In the genomic region with DNA sequence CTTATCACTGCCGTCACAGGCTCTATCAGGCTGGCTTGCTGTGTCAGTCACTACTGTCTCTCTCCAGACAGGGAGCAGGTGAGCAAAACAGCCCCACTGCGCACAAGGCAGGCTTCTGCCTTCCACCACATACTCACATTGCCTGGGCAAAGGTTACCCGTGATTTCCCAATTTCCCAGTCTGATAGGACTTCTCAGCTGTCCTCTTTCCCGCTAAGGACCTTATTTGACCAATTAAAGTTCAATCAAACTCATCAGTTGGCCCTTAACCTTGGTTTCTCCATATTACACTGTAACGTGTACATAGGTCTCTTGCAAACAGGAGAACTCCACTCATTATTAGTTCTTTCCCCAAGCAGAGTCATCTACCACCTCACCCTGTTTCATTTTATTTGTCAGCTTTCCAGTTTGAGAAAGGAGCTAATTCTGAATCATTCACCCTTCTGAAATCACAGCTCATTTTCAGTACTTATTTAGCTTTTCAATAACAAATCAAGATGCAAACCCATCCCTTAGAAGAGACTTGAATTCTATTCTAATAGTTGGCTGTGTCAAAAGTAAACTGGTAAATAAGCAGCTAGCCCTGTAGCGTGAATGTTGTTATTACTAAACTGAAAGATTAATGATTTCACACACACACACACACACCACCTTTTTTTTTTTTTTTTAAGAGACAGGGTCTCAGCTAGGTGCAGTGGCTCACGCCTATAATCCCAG, we compare ENCODE assay signal across 2 cellular contexts.
A peak's percentile ranks its signal among the peaks of the same experiment; 100 is the strongest.
TF ChIP-seq lines count a peak whose summit lies in the region.

No MANE protein-coding gene starts in this region.

TF ChIP-seq in liver, 16 proteins besides CTCF, POLR2A, EP300 and RAD21 (continued from another document):
- TF ChIP-seq, protein P1, sequence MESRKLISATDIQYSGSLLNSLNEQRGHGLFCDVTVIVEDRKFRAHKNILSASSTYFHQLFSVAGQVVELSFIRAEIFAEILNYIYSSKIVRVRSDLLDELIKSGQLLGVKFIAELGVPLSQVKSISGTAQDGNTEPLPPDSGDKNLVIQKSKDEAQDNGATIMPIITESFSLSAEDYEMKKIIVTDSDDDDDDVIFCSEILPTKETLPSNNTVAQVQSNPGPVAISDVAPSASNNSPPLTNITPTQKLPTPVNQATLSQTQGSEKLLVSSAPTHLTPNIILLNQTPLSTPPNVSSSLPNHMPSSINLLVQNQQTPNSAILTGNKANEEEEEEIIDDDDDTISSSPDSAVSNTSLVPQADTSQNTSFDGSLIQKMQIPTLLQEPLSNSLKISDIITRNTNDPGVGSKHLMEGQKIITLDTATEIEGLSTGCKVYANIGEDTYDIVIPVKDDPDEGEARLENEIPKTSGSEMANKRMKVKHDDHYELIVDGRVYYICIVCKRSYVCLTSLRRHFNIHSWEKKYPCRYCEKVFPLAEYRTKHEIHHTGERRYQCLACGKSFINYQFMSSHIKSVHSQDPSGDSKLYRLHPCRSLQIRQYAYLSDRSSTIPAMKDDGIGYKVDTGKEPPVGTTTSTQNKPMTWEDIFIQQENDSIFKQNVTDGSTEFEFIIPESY (IDR thresholded peaks at IDR 0.05) = peak; percentile 94
- TF ChIP-seq GABPA (IDR thresholded peaks at IDR 0.05 in 1 of 2, conservative IDR thresholded peaks at IDR 0.05 in 1 of 2) (peak in 1 of 2 donors; percentile 63), HNF4G (IDR thresholded peaks at IDR 0.05) (peak; percentile 93), TAF1 (conservative IDR thresholded peaks at IDR 0.05) (no peak), NR2F2 (IDR thresholded peaks at IDR 0.05) (peak; percentile 56), SP1 (IDR thresholded peaks at IDR 0.05) (peak; percentile 96), MAX (IDR thresholded peaks at IDR 0.05) (peak; percentile 91), RXRA (IDR thresholded peaks at IDR 0.05) (peak; percentile 95 to 99)
- TF ChIP-seq, protein P2, sequence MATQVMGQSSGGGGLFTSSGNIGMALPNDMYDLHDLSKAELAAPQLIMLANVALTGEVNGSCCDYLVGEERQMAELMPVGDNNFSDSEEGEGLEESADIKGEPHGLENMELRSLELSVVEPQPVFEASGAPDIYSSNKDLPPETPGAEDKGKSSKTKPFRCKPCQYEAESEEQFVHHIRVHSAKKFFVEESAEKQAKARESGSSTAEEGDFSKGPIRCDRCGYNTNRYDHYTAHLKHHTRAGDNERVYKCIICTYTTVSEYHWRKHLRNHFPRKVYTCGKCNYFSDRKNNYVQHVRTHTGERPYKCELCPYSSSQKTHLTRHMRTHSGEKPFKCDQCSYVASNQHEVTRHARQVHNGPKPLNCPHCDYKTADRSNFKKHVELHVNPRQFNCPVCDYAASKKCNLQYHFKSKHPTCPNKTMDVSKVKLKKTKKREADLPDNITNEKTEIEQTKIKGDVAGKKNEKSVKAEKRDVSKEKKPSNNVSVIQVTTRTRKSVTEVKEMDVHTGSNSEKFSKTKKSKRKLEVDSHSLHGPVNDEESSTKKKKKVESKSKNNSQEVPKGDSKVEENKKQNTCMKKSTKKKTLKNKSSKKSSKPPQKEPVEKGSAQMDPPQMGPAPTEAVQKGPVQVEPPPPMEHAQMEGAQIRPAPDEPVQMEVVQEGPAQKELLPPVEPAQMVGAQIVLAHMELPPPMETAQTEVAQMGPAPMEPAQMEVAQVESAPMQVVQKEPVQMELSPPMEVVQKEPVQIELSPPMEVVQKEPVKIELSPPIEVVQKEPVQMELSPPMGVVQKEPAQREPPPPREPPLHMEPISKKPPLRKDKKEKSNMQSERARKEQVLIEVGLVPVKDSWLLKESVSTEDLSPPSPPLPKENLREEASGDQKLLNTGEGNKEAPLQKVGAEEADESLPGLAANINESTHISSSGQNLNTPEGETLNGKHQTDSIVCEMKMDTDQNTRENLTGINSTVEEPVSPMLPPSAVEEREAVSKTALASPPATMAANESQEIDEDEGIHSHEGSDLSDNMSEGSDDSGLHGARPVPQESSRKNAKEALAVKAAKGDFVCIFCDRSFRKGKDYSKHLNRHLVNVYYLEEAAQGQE (IDR thresholded peaks at IDR 0.05) = peak; percentile 84
- TF ChIP-seq, protein P3, sequence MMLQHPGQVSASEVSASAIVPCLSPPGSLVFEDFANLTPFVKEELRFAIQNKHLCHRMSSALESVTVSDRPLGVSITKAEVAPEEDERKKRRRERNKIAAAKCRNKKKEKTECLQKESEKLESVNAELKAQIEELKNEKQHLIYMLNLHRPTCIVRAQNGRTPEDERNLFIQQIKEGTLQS (IDR thresholded peaks at IDR 0.05) = no peak

TF ChIP-seq in HepG2, 621 proteins besides CTCF, POLR2A, EP300 and RAD21 (continued from another document):
- TF ChIP-seq ZNF567 (CRISPR knock-in tag; IDR thresholded peaks at IDR 0.05; ENCODE audit: borderline replicate concordance) = no peak
